8 cellular contexts compared by ENCODE assay signal in the genomic region with DNA sequence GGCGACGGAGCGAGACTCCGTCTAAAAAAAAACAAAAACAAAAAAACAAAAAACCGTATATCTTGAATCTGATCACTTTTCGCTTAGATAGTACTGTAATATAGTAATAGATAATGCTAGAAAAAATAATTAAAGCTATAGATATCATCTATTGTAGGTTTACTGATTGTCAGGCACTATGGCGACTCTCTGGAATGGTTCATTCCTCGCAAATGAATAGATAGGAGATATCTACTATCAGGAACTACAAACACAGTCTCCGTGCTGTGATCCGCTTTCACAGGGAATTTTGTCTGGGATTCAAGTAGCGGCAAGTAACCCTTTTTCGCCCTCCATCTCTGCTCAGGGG. TPM values are rescaled to one million over a fixed set of nuclear protein-coding genes. Genes with fewer than 3 reads are reported as not detected.
DNase-seq lines count a peak whose midpoint lies in the region; ATAC-seq and TF ChIP-seq lines count a peak whose summit lies in the region.

No MANE protein-coding gene starts in this region.

- H3K27ac Mint-ChIP-seq in T-helper 17 cell, result peak overlapping the region; percentile 97

- no peaks in the 10 kb centered on the region for H3K27me3 ChIP-seq in sigmoid colon

- H3K36me3 Mint-ChIP-seq in T-helper 17 cell (ENCODE audit: low read depth), result no peaks in the 10 kb centered on the region

- H3K4me3 ChIP-seq in GM12864 (ENCODE audit: low read depth, low read length) (peak overlapping the region; percentile 75), fibroblast of villous mesenchyme (ENCODE audit: low read depth, low read length) (peak overlapping the region; percentile 82), sigmoid colon (peak overlapping the region; percentile 62 to 71 (median 70))

- peaks cover 0 to 18% (median 9%) of the 10 kb centered on the region in 4 donors for H3K4me1 ChIP-seq in sigmoid colon

- H3K36me3 ChIP-seq in sigmoid colon, result no peaks in the 10 kb centered on the region

- peaks cover 15% of the 10 kb centered on the region for H3K4me1 Mint-ChIP-seq in T-helper 17 cell

- TF ChIP-seq EP300 in sigmoid colon (IDR thresholded peaks at IDR 0.05), result no peak

- H3K9me3 ChIP-seq in T-helper 17 cell (ENCODE audit: control insufficient read depth, low read length, poor library complexity, severe bottlenecking) (no peaks in the 10 kb centered on the region), sigmoid colon (no peaks in the 10 kb centered on the region)

- TF ChIP-seq CTCF in GM12864 (IDR thresholded peaks at IDR 0.05; ENCODE audit: low read depth, low read length, missing control alignments) (no peak), fibroblast of villous mesenchyme (IDR thresholded peaks at IDR 0.05; ENCODE audit: insufficient read depth, low read depth, low read length) (no peak), sigmoid colon (IDR thresholded peaks at IDR 0.05) (no peak)

- 46 to 58% methylated on average over 12 of the region's 12 CpGs for WGBS in sigmoid colon, 2 donors

- intact Hi-C loops in sigmoid colon (cut with DNase I), result loop anchor here (2.0 to 10.0 kb wide), 3 partner anchors 122 to 354 kb away; partner anchors contain the start of genes CDNF, HSPA14, MSANTD7 and RPP38

- DNase-seq in GM12864 (ENCODE audit: low read depth), result no peak
- DNase-seq in T-helper 17 cell, result no peak
- DNase-seq in fibroblast of villous mesenchyme (ENCODE audit: low read depth), result no peak
- DNase-seq in sigmoid colon, result no peak
- no peak for DNase-seq in NCI-H1436 (lab: John Stamatoyannopoulos, UW)
- no peak for DNase-seq in CD1c-positive myeloid dendritic cell (ENCODE audit: extremely low spot score)

- no peak for ATAC-seq in T-helper 17 cell
- ATAC-seq in GM18873 (IDR thresholded peaks at IDR 0.05; ENCODE audit: low FRiP score, unreplicated experiment), result no peak
- no peak for ATAC-seq in GM21786 (IDR thresholded peaks at IDR 0.05; ENCODE audit: unreplicated experiment)

- H3K27ac ChIP-seq in sigmoid colon, result peak overlapping the region; percentile 90 to 97 (median 95)

- TF ChIP-seq POLR2A in sigmoid colon (IDR thresholded peaks at IDR 0.05), result no peak

- peak overlapping the region; percentile 95 for H3K4me3 Mint-ChIP-seq in T-helper 17 cell

- no peaks in the 10 kb centered on the region for H3K27me3 Mint-ChIP-seq in T-helper 17 cell

RNA-seq across cellular contexts. Expression of gene MEIG1, which starts 0.3 kb away (rescaled TPM):
- total RNA-seq in T-helper 17 cell (not detected), fibroblast of villous mesenchyme (0.32 TPM in 1 of 2 replicates, not detected in the other), sigmoid colon (1 to 10 TPM in 1 of 4 donors, not detected in 3; 1.3 TPM)
- not detected for polyA plus RNA-seq in sigmoid colon

RNA-seq across cellular contexts. Expression of gene DCLRE1C, which starts 5.0 kb away (rescaled TPM):
- 10 to 100 TPM; 12.8 to 15.3 TPM for total RNA-seq in T-helper 17 cell
- total RNA-seq in fibroblast of villous mesenchyme, result 9.5 and 12.6 TPM in 2 replicates
- total RNA-seq in sigmoid colon, result 10 to 100 TPM in 2 of 4 donors, 1 to 10 TPM in 2; 9.7 to 17.5 (median 10.0) TPM
- polyA plus RNA-seq in sigmoid colon, result 1 to 10 TPM; 5.4 to 9.9 (median 5.5) TPM
